ENCODE assay signal across 24 cellular contexts in the genomic region with DNA sequence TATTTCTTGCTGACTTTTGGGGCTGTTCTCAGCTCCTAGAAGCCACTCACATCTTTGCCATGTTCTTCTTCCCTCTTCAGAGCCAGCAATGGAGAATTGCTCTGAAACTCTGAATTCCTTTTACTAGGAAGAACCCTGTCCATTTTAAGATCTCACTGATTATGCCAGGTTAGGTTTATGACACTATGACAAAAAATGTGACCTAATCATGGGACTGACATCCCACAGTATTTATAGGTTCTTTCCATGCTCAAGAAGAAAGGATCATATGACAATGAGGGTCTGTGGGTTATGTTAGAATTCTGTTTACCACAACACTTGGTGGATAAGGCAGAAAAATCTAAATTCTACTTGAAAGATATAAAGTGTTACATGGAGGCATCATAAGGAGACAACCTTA.
"Had no signal": no experiment of that assay in that cellular context is flagged by ENCODE, and none has a peak within 500 bp of the region (broad histone marks: within the 10 kb centered on the region; RNA-seq: fewer than 3 reads in every experiment).

No MANE protein-coding gene starts in this region.

- H3K36me3 ChIP-seq: neutrophil, pancreas, right lobe of liver, stomach, thoracic aorta, thyroid gland, tibial nerve, upper lobe of left lung, vagina had no signal

- H3K4me1 ChIP-seq: pancreas, psoas muscle, right lobe of liver, stomach, thyroid gland, tibial nerve, upper lobe of left lung, vagina had no signal

- H3K4me3 ChIP-seq: pancreas, psoas muscle, right lobe of liver, stomach, thoracic aorta, thyroid gland, tibial nerve, upper lobe of left lung, vagina had no signal

- H3K27me3 ChIP-seq: neutrophil, pancreas, right lobe of liver, stomach, thyroid gland, tibial nerve, upper lobe of left lung, vagina had no signal

- DNase-seq: naive thymus-derived CD8-positive, alpha-beta T cell; nephron progenitor cell; nucleus accumbens; pancreas; posterior cingulate gyrus; psoas muscle; right lobe of liver; stimulated activated CD4-positive, alpha-beta T cell treated with anti-CD3 and anti-CD28 coated beads, Interleukin-15, amount 100 ng/mL, for 24 hours; stimulated activated CD4-positive, alpha-beta T cell treated with anti-CD3 and anti-CD28 coated beads, Interleukin-2, amount 100 ng/mL, for 24 hours; stimulated activated CD4-positive, alpha-beta T cell treated with anti-CD3 and anti-CD28 coated beads, Interleukin-2, amount 100 ng/mL, for 48 hours; stimulated activated CD4-positive, alpha-beta T cell treated with anti-CD3 and anti-CD28 coated beads, Interleukin-4, amount 100 ng/mL, for 24 hours; stimulated activated naive B cell treated with anti-CD40 and anti-IgM and Interleukin-4, amounts not matched to agents 10 μg/mL and 1 μg/mL and 100 μg/mL, for 72 hours; stimulated activated naive CD4-positive, alpha-beta T cell treated with Interleukin-2 at 50 U/mL for 16 hours; stomach; thyroid gland; upper lobe of left lung had no signal

- ATAC-seq: naive thymus-derived CD8-positive, alpha-beta T cell; natural killer cell treated with Interleukin-12 subunit alpha and Interleukin-12 subunit beta and Interleukin-15 and Interleukin-18, amount 100 ng/mL, for 72 hours; pancreas; psoas muscle; right lobe of liver; stimulated activated effector memory CD8-positive, alpha-beta T cell treated with anti-CD3 and anti-CD28 coated beads, Interleukin-12 subunit alpha, Interleukin-12 subunit beta, amount 100 ng/mL, for 72 hours; stimulated activated naive B cell treated with anti-CD40 and anti-IgM and Interleukin-4, amounts not matched to agents 10 μg/mL and 1 μg/mL and 100 μg/mL, for 72 hours had no signal

- FAIRE-seq: pancreas, small intestine, urothelium cell line had no signal

- H3K9me3 ChIP-seq: neutrophil, pancreas, psoas muscle, right lobe of liver, stomach, thoracic aorta, thyroid gland, tibial nerve, upper lobe of left lung, vagina had no signal

- H3K27ac ChIP-seq: pancreas, psoas muscle, right lobe of liver, stomach, thoracic aorta, thyroid gland, tibial nerve, upper lobe of left lung, vagina had no signal
